Comparison of ENCODE assay signal across 12 cellular contexts in genomic region chr17:83196088-83196765, GRCh38.
DNase-seq lines count a peak whose midpoint lies in the region; FAIRE-seq and TF ChIP-seq lines count a peak whose summit lies in the region.
"Had no signal": no experiment of that assay in that cellular context is flagged by ENCODE, and none has a peak within 500 bp of the region (broad histone marks: within the 10 kb centered on the region; RNA-seq: fewer than 3 reads in every experiment).

No MANE protein-coding gene starts in this region.

- H3K4me1 ChIP-seq in right atrium auricular region (peaks cover 0 to 49% of the 10 kb centered on the region in 2 donors), subcutaneous abdominal adipose tissue (ENCODE audit: control insufficient read depth in 5 of 5, insufficient read depth in 5 of 5, low read length in 5 of 5) (peaks cover 11 to 79% (median 67%) of the 10 kb centered on the region in 5 donors), small intestine (ENCODE audit: control insufficient read depth in 2 of 2, insufficient read depth in 1 of 2, low read depth in 1 of 2, low read length in 1 of 2) (no peaks in the 10 kb centered on the region)

- H3K27me3 ChIP-seq in right atrium auricular region (no peaks in the 10 kb centered on the region), subcutaneous abdominal adipose tissue (ENCODE audit: control insufficient read depth in 5 of 5, insufficient read depth in 4 of 5, low read length in 5 of 5) (peaks cover 0 to 4% (median 0%) of the 10 kb centered on the region in 5 donors), small intestine (ENCODE audit: control insufficient read depth in 2 of 2, insufficient read depth in 2 of 2, low read length in 2 of 2) (no peaks in the 10 kb centered on the region)

- H3K9ac ChIP-seq in subcutaneous abdominal adipose tissue (ENCODE audit: low read length in 5 of 5), result peak overlapping the region in 3 of 5 donors; percentile 18 to 51 (median 31)

- no peak for FAIRE-seq in small intestine (lab: Jason Lieb, UNC)

- POLR2A ChIA-PET in activated CD4-positive, alpha-beta T cell treated with anti-CD3 and anti-CD28 coated beads, Interleukin-2, amount 10 ng/mL, durations not matched to agents 7 days and 5 days (lab: Charles Lee), result no interaction called here

- no peaks in the 10 kb centered on the region for H3K36me3 Mint-ChIP-seq in activated CD4-positive, alpha-beta T cell treated with anti-CD3 and anti-CD28 coated beads, Interleukin-2, amount 10 ng/mL, durations not matched to agents 7 days and 5 days (ENCODE audit: low read depth)

- peaks cover 42% of the 10 kb centered on the region for H3K4me1 Mint-ChIP-seq in activated CD4-positive, alpha-beta T cell treated with anti-CD3 and anti-CD28 coated beads, Interleukin-2, amount 10 ng/mL, durations not matched to agents 7 days and 5 days

- H3K27ac Mint-ChIP-seq in activated CD4-positive, alpha-beta T cell treated with anti-CD3 and anti-CD28 coated beads, Interleukin-2, amount 10 ng/mL, durations not matched to agents 7 days and 5 days, result no peak overlapping the region

- H3K9me3 ChIP-seq in right atrium auricular region (no peaks in the 10 kb centered on the region), subcutaneous abdominal adipose tissue (ENCODE audit: control insufficient read depth in 5 of 5, low read length in 5 of 5) (no peaks in the 10 kb centered on the region), small intestine (ENCODE audit: control insufficient read depth, low read depth) (no peaks in the 10 kb centered on the region)

- CTCF ChIA-PET in activated CD4-positive, alpha-beta T cell treated with anti-CD3 and anti-CD28 coated beads, Interleukin-2, amount 10 ng/mL, durations not matched to agents 7 days and 5 days (lab: Charles Lee), result no interaction called here

- TF ChIP-seq CTCF in right atrium auricular region (IDR thresholded peaks at IDR 0.05), result no peak

- H3K4me3 ChIP-seq in right atrium auricular region (no peak overlapping the region), subcutaneous abdominal adipose tissue (ENCODE audit: low read depth in 1 of 5, low read length in 5 of 5) (peak overlapping the region in 2 of 5 donors; percentile 22 to 27), small intestine (ENCODE audit: low read depth in 1 of 2, low read length in 2 of 2) (no peak overlapping the region)
- H3K4me3 ChIP-seq: PC-9 had no signal

- H3K36me3 ChIP-seq in right atrium auricular region (no peaks in the 10 kb centered on the region), subcutaneous abdominal adipose tissue (ENCODE audit: control insufficient read depth in 5 of 5, insufficient read depth in 5 of 5, low read length in 5 of 5) (no peaks in the 10 kb centered on the region), small intestine (ENCODE audit: control insufficient read depth in 2 of 2, insufficient read depth in 2 of 2, low read length in 2 of 2) (no peaks in the 10 kb centered on the region)

- H3K27ac ChIP-seq in right atrium auricular region (peak overlapping the region; percentile 48 to 51), subcutaneous abdominal adipose tissue (ENCODE audit: low read depth, low read length) (peak overlapping the region; percentile 69), small intestine (ENCODE audit: low read depth in 1 of 2, low read length in 1 of 2) (no peak overlapping the region)
- H3K27ac ChIP-seq: epithelial cell of prostate, PC-9, VCaP had no signal

- H3K4me3 Mint-ChIP-seq in activated CD4-positive, alpha-beta T cell treated with anti-CD3 and anti-CD28 coated beads, Interleukin-2, amount 10 ng/mL, durations not matched to agents 7 days and 5 days, result no peak overlapping the region

- H3K9me3 Mint-ChIP-seq in activated CD4-positive, alpha-beta T cell treated with anti-CD3 and anti-CD28 coated beads, Interleukin-2, amount 10 ng/mL, durations not matched to agents 7 days and 5 days, result no peaks in the 10 kb centered on the region

- WGBS in small intestine, 3 donors, result 73 to 80% (median 76%) methylated on average over 18 of the region's 18 CpGs

- no peaks in the 10 kb centered on the region for H3K27me3 Mint-ChIP-seq in activated CD4-positive, alpha-beta T cell treated with anti-CD3 and anti-CD28 coated beads, Interleukin-2, amount 10 ng/mL, durations not matched to agents 7 days and 5 days

- peak; percentile 5 for DNase-seq in activated CD4-positive, alpha-beta T cell treated with anti-CD3 and anti-CD28 coated beads, Interleukin-2, amount 10 ng/mL, durations not matched to agents 7 days and 5 days
- DNase-seq in activated CD4-positive, alpha-beta T cell treated with anti-CD3 and anti-CD28 coated beads, Interleukin-2, amount 50 U/mL, for 1 hour, result no peak
- DNase-seq in astrocyte of the hippocampus (ENCODE audit: low read depth, low spot score), result peak; percentile 76
- DNase-seq in right atrium auricular region (ENCODE audit: low spot score), result no peak
- DNase-seq in CD1c-positive myeloid dendritic cell (ENCODE audit: extremely low spot score), result no peak
- DNase-seq in small intestine, result no peak
- no peak for DNase-seq in NCI-H1694 treated with DMSO at 0.1 percent for 48 hours (lab: John Stamatoyannopoulos, UW)
- DNase-seq: NCI-H1417 had no signal

Comparison
In these comparisons a context has a peak if more than half of its experiments do, and no peak if none do; other contexts are left out.
1. DNase-seq: peak in activated CD4-positive, alpha-beta T cell treated with anti-CD3 and anti-CD28 coated beads, Interleukin-2, amount 10 ng/mL, durations not matched to agents 7 days and 5 days (single experiment) and astrocyte of the hippocampus (single experiment); none in activated CD4-positive, alpha-beta T cell treated with anti-CD3 and anti-CD28 coated beads, Interleukin-2, amount 50 U/mL, for 1 hour (single experiment), right atrium auricular region (single experiment), CD1c-positive myeloid dendritic cell (single experiment), small intestine (single experiment) and NCI-H1694 treated with DMSO at 0.1 percent for 48 hours (single experiment).
2. H3K27ac ChIP-seq: peak in right atrium auricular region (2 of 2) and subcutaneous abdominal adipose tissue (single experiment); none in small intestine (0 of 2).